8 cellular contexts compared by ENCODE assay signal in the genomic region with DNA sequence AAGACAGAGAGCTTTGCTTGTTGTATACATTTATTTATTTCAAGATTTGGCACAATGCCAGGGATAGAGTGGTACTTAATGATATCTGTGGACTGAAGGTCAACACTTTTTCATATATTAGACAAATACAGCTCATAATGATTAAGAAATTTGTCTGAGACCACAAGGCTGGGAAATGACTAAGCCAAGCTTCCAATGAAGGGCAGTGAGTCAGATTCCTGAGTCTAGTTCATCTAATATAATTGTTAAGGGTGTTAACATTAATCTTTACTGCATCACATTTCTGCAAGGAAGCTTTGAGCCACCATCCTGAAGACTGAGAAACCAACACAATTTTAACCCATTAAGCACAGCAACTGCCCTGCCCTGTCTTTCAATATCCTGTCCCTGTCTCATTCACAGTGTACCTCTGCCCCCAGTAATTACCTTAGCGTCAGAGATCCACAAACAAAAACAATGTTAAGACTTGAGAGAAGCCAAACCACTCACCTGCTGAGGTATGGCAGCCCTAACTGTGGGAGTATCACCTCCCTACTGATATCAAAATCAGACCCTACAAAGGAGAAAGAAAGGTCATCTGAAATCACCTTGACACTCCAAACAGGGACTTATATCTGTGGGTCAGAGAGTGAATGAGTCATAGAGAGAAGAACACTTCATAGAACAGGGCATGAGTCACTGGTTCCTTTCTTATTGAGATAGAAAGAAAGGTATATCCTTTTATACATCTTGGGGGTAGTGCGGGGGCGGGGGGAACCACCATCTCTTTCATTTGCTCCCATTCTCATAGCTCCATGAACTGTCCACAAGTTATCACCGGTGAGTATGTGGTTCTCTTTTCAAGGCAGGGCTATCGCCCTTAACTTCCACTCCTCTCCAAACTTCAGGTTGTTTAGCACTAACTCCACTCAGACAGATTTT.
A peak's percentile ranks its signal among the peaks of the same experiment; 100 is the strongest.
DNase-seq lines count a peak whose midpoint lies in the region; ATAC-seq, FAIRE-seq and TF ChIP-seq lines count a peak whose summit lies in the region.

No MANE protein-coding gene starts in this region.

- CTCF ChIA-PET in MCF 10A (lab: Yijun Ruan, JAX): interaction anchor here (0.6 to 1.5 kb wide), 5 partner anchors 17 to 73 kb away, joined by 3 to 6 read pairs (median 4); no protein-coding TSS in a partner anchor

- H3K9ac ChIP-seq in HUES48 (ENCODE audit: low read depth, low read length): 0 out of 2 replicates have a peak overlapping the region, but pooled peaks have one; percentile 41

- peaks cover 23% of the 10 kb centered on the region for H3K4me1 Mint-ChIP-seq in MCF 10A (ENCODE audit: insufficient read depth, unreplicated experiment)

- H3K27me3 ChIP-seq in HUES48 (ENCODE audit: control insufficient read depth, insufficient read depth, low read length) (no peaks in the 10 kb centered on the region), pancreas (no peaks in the 10 kb centered on the region)

- peak overlapping the region; percentile 37 for H3K27ac Mint-ChIP-seq in MCF 10A (ENCODE audit: low read depth, unreplicated experiment)

- ATAC-seq in GM18499 (IDR thresholded peaks at IDR 0.05; ENCODE audit: insufficient read depth, unreplicated experiment): peak; percentile 97
- ATAC-seq in GM21786 (IDR thresholded peaks at IDR 0.05; ENCODE audit: unreplicated experiment): peak; percentile 97
- peak; percentile 52 to 79 (median 58) for ATAC-seq in pancreas

- no peaks in the 10 kb centered on the region for H3K36me3 ChIP-seq in HUES48 (ENCODE audit: control insufficient read depth, insufficient read depth, low read length)
- H3K36me3 ChIP-seq in pancreas: no peaks in the 10 kb centered on the region

- H3K9me3 Mint-ChIP-seq in MCF 10A (ENCODE audit: unreplicated experiment): no peaks in the 10 kb centered on the region

- WGBS in pancreas, 2 donors: 86 to 87% methylated on average over 5 of the region's 5 CpGs

- BruUV-seq in MCF 10A (replicated peaks; lab: Mats Ljungman, UMichigan): no TSS peak

- H3K9me3 ChIP-seq in HUES48 (ENCODE audit: control insufficient read depth, insufficient read depth, low read length): no peaks in the 10 kb centered on the region
- no peaks in the 10 kb centered on the region for H3K9me3 ChIP-seq in pancreas

- intact Hi-C loops in MCF 10A (cut with micrococcal nuclease) (loop anchor here (2.0 to 5.0 kb wide), 2 partner anchors 33 to 73 kb away; a partner anchor contains a TSS), pancreas (cut with DNase I) (loop anchor here in 1 of 3 donors (5.0 kb wide), 1 partner anchor 73 kb away; a partner anchor contains a TSS)

- no peak overlapping the region for H3K4me3 Mint-ChIP-seq in MCF 10A (ENCODE audit: unreplicated experiment)

- no peaks in the 10 kb centered on the region for H3K36me3 Mint-ChIP-seq in MCF 10A (ENCODE audit: insufficient read depth, unreplicated experiment)

- H3K4me1 ChIP-seq in HUES48 (ENCODE audit: control insufficient read depth, insufficient read depth, low read length) (peaks cover 23% of the 10 kb centered on the region), pancreas (peaks cover 5 to 26% (median 16%) of the 10 kb centered on the region in 3 donors)

- POLR2A ChIA-PET in MCF 10A (lab: Yijun Ruan, JAX): interaction anchor here (0.7 to 1.3 kb wide), 5 partner anchors 11 to 73 kb away, joined by 3 to 10 read pairs (median 4); no protein-coding TSS in a partner anchor

- H3K4me3 ChIP-seq in HUES48 (ENCODE audit: low read depth, low read length): peak overlapping the region; percentile 24; the same call in 1 of the 2 replicates
- H3K4me3 ChIP-seq in pancreas: no peak overlapping the region

- DNase-seq in MCF 10A (ENCODE audit: unreplicated experiment) (peak; percentile 88), pancreas (no peak), SK-N-DZ (ENCODE audit: low spot score) (no peak), mesenteric fat pad (ENCODE audit: low spot score) (no peak), islet precursor cell (no peak)

- no peak for FAIRE-seq in pancreas (lab: Jason Lieb, UNC)

- peak overlapping the region; percentile 93 for H3K27ac ChIP-seq in HUES48 (ENCODE audit: low read depth, low read length)
- peak overlapping the region in 2 of 4 donors; percentile 34 to 46 for H3K27ac ChIP-seq in pancreas

- TF ChIP-seq CTCF in MCF 10A (IDR thresholded peaks at IDR 0.05; ENCODE audit: unreplicated experiment) (no peak), pancreas (IDR thresholded peaks at IDR 0.05) (no peak)

- no peaks in the 10 kb centered on the region for H3K27me3 Mint-ChIP-seq in MCF 10A (ENCODE audit: insufficient read depth, unreplicated experiment)
